Comparison of ENCODE assay signal across 13 cellular contexts in the genomic region with DNA sequence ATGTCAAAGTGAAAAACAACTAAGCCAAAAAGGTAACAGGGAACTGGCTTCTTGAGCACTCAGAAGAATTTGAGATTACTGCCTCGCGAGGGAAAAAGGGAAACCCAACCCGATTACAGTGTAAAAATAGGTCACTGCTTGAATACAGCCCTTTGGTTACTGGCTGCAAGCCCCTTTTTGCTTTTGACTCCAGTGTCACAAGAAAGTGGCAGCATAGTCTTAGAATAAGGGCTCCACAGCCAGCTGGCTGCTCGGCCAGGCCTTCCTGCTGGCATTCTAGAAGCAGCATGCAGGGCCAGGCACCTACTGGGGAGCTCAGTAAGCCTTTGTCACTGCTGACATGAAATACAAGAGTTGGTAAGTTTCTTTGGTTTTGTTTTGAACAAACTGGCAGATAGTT.
DNase-seq lines count a peak whose midpoint lies in the region; ATAC-seq and TF ChIP-seq lines count a peak whose summit lies in the region.
"Had no signal": no experiment of that assay in that cellular context is flagged by ENCODE, and none has a peak within 500 bp of the region (broad histone marks: within the 10 kb centered on the region; RNA-seq: fewer than 3 reads in every experiment).

No MANE protein-coding gene starts in this region.

- H3K4me1 ChIP-seq in muscle layer of colon (ENCODE audit: insufficient read depth, low read length), result peaks cover 32% of the 10 kb centered on the region
- H3K4me1 ChIP-seq in thoracic aorta (ENCODE audit: control insufficient read depth in 1 of 2, low read depth in 2 of 2), result peaks cover 28 to 45% of the 10 kb centered on the region in 2 donors

- H3K27me3 ChIP-seq in muscle layer of colon (ENCODE audit: control insufficient read depth in 1 of 2, insufficient read depth in 2 of 2, low read length in 2 of 2) (no peaks in the 10 kb centered on the region), thoracic aorta (replicated peaks; ENCODE audit: insufficient read depth) (no peaks in the 10 kb centered on the region)

- no peak for ATAC-seq in thoracic aorta (ENCODE audit: insufficient number of reproducible peaks, low FRiP score, low read depth)
- ATAC-seq in GM21526 (IDR thresholded peaks at IDR 0.05; ENCODE audit: low FRiP score, unreplicated experiment), result no peak
- no peak for ATAC-seq in HG03097 (IDR thresholded peaks at IDR 0.05; ENCODE audit: low FRiP score, unreplicated experiment)
- ATAC-seq: activated T-cell treated with anti-CD3 and anti-CD28 coated beads, Interleukin-2, amount 50 U/mL, for 4 hours had no signal

- H3K27ac ChIP-seq in muscle layer of colon (ENCODE audit: low read depth, low read length) (peak overlapping the region; percentile 12), thoracic aorta (peak overlapping the region; percentile 80 to 82)
- H3K27ac ChIP-seq: WERI-Rb-1 had no signal

- DNase-seq in amygdala (lab: John Stamatoyannopoulos, UW) (peak in 47 of 56 donors; percentile 17 to 88 (median 62)), fibroblast of peridontal ligament (ENCODE audit: extremely low read depth) (peak; percentile 23), thoracic aorta (ENCODE audit: low spot score) (no peak), ureter (ENCODE audit: low spot score) (no peak), retina (no peak)
- DNase-seq: activated T-cell treated with anti-CD3 and anti-CD28 coated beads, Interleukin-2, amount 50 U/mL, for 4 hours; cortex of kidney; NCI-H524 treated with DMSO at 0.1 percent for 48 hours; SIG-M5; WERI-Rb-1 had no signal

- H3K36me3 ChIP-seq in muscle layer of colon (ENCODE audit: insufficient read depth, low read length) (no peaks in the 10 kb centered on the region), thoracic aorta (no peaks in the 10 kb centered on the region)
- H3K36me3 ChIP-seq: WERI-Rb-1 had no signal

- H3K9ac ChIP-seq in muscle layer of colon (ENCODE audit: low read length), result no peak overlapping the region

- TF ChIP-seq CTCF in thoracic aorta (IDR thresholded peaks at IDR 0.05), result no peak

- H3K4me3 ChIP-seq in muscle layer of colon (ENCODE audit: low read depth in 1 of 2, low read length in 2 of 2) (no peak overlapping the region), thoracic aorta (no peak overlapping the region)

- H3K9me3 ChIP-seq in muscle layer of colon (ENCODE audit: low read length) (no peaks in the 10 kb centered on the region), thoracic aorta (no peaks in the 10 kb centered on the region)

Comparison
In these comparisons a context has a peak if more than half of its experiments do, and no peak if none do; other contexts are left out.
1. DNase-seq: peak in amygdala (47 of 56) and fibroblast of peridontal ligament (single experiment); none in thoracic aorta (single experiment), ureter (single experiment) and retina (single experiment).